ENCODE assay signal across 18 cellular contexts in the genomic region with DNA sequence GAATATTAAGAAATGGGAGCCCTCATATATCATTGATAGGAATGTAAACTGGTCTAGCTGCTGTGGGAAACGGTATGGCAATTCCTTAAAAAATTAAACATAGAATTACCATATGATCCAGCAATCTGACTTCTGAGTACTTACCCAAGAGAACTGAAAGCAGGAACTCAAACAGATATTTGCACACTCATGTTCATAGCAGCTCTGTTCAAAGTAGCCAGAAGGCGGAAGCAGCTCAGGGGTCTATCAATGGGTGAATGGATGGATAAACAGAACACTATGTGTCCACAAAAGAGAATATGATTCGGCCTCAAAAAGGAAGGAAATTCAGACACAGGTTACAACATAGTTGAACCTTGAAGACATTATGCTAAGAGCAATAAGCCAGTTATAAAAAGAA.
"Had no signal": no experiment of that assay in that cellular context is flagged by ENCODE, and none has a peak within 500 bp of the region (broad histone marks: within the 10 kb centered on the region; RNA-seq: fewer than 3 reads in every experiment).

No MANE protein-coding gene starts in this region.

- H3K36me3 ChIP-seq: left ventricle myocardium inferior, ovary, right lobe of liver had no signal

- DNase-seq: activated CD4-positive, alpha-beta T cell treated with anti-CD3 and anti-CD28 coated beads, Interleukin-2, amount 10 ng/mL, durations not matched to agents 24 days and 14 days; activated CD8-positive, alpha-beta T cell treated with anti-CD3 and anti-CD28 coated beads for 36 hours; activated naive CD4-positive, alpha-beta T cell; activated naive CD8-positive, alpha-beta T cell treated with anti-CD3 and anti-CD28 coated beads for 36 hours; activated T-cell treated with anti-CD3 and anti-CD28 coated beads, Interleukin-2, amount 50 U/mL, for 1 hour; amniotic stem cell; dorsolateral prefrontal cortex; immature natural killer cell; kidney glomerular epithelial cell; left ventricle myocardium inferior; mesenchymal stem cell; natural killer cell; ovary; right lobe of liver; small intestine; stimulated activated CD4-positive, alpha-beta T cell treated with anti-CD3 and anti-CD28 coated beads, Interleukin-15, amount 100 ng/mL, for 24 hours; stimulated activated CD4-positive, alpha-beta T cell treated with anti-CD3 and anti-CD28 coated beads, Interleukin-2, amount 100 ng/mL, for 48 hours had no signal

- H3K4me3 Mint-ChIP-seq: activated CD4-positive, alpha-beta T cell treated with anti-CD3 and anti-CD28 coated beads, Interleukin-2, amount 10 ng/mL, durations not matched to agents 24 days and 14 days; activated CD8-positive, alpha-beta T cell treated with anti-CD3 and anti-CD28 coated beads for 36 hours; activated naive CD8-positive, alpha-beta T cell treated with anti-CD3 and anti-CD28 coated beads for 36 hours; activated T-helper 17 cell treated with anti-CD3 and anti-CD28 coated beads, Interleukin-2, amount 50 U/mL, for 72 hours; immature natural killer cell; natural killer cell had no signal

- H3K27me3 ChIP-seq: dorsolateral prefrontal cortex, ovary, right lobe of liver had no signal

- H3K27me3 Mint-ChIP-seq: activated naive CD8-positive, alpha-beta T cell treated with anti-CD3 and anti-CD28 coated beads for 36 hours had no signal

- H3K36me3 Mint-ChIP-seq: activated naive CD8-positive, alpha-beta T cell treated with anti-CD3 and anti-CD28 coated beads for 36 hours; immature natural killer cell; natural killer cell had no signal

- H3K4me3 ChIP-seq: dorsolateral prefrontal cortex, left ventricle myocardium inferior, ovary, right lobe of liver had no signal

- H3K9me3 Mint-ChIP-seq: activated CD4-positive, alpha-beta T cell treated with anti-CD3 and anti-CD28 coated beads, Interleukin-2, amount 10 ng/mL, durations not matched to agents 24 days and 14 days; activated CD8-positive, alpha-beta T cell treated with anti-CD3 and anti-CD28 coated beads for 36 hours; activated naive CD8-positive, alpha-beta T cell treated with anti-CD3 and anti-CD28 coated beads for 36 hours; activated T-helper 17 cell treated with anti-CD3 and anti-CD28 coated beads, Interleukin-2, amount 50 U/mL, for 72 hours; immature natural killer cell; natural killer cell had no signal

- H3K4me1 Mint-ChIP-seq: activated CD4-positive, alpha-beta T cell treated with anti-CD3 and anti-CD28 coated beads, Interleukin-2, amount 10 ng/mL, durations not matched to agents 24 days and 14 days; activated naive CD8-positive, alpha-beta T cell treated with anti-CD3 and anti-CD28 coated beads for 36 hours; activated T-helper 17 cell treated with anti-CD3 and anti-CD28 coated beads, Interleukin-2, amount 50 U/mL, for 72 hours; immature natural killer cell; natural killer cell had no signal

- H3K27ac ChIP-seq: dorsolateral prefrontal cortex, left ventricle myocardium inferior, ovary, right lobe of liver had no signal

- H3K9me3 ChIP-seq: left ventricle myocardium inferior, ovary, right lobe of liver had no signal

- H3K4me1 ChIP-seq: left ventricle myocardium inferior had no signal

- H3K27ac Mint-ChIP-seq: activated CD4-positive, alpha-beta T cell treated with anti-CD3 and anti-CD28 coated beads, Interleukin-2, amount 10 ng/mL, durations not matched to agents 24 days and 14 days; activated CD8-positive, alpha-beta T cell treated with anti-CD3 and anti-CD28 coated beads for 36 hours; activated naive CD8-positive, alpha-beta T cell treated with anti-CD3 and anti-CD28 coated beads for 36 hours; activated T-helper 17 cell treated with anti-CD3 and anti-CD28 coated beads, Interleukin-2, amount 50 U/mL, for 72 hours; immature natural killer cell; natural killer cell had no signal

- ATAC-seq: activated CD8-positive, alpha-beta T cell treated with anti-CD3 and anti-CD28 coated beads for 36 hours; activated T-helper 17 cell treated with anti-CD3 and anti-CD28 coated beads, Interleukin-2, amount 50 U/mL, for 72 hours; natural killer cell; right lobe of liver had no signal
